ENCODE assay signal across 16 cellular contexts in genomic region chr6:110513001-110513400, GRCh38. TPM values are rescaled to one million over a fixed set of nuclear protein-coding genes. Genes with fewer than 3 reads are reported as not detected.
DNase-seq lines count a peak whose midpoint lies in the region; ATAC-seq and TF ChIP-seq lines count a peak whose summit lies in the region.
"Had no signal": no experiment of that assay in that cellular context is flagged by ENCODE, and none has a peak within 500 bp of the region (broad histone marks: within the 10 kb centered on the region; RNA-seq: fewer than 3 reads in every experiment).

No MANE protein-coding gene starts in this region.

- TF ChIP-seq CTCF in HCT116 (IDR thresholded peaks at IDR 0.05 in 2 of 3, conservative IDR thresholded peaks at IDR 0.05 in 1 of 3; ENCODE audit: borderline replicate concordance in 1 of 3, insufficient read depth in 1 of 3, low read depth in 2 of 3, low read length in 2 of 3) (no peak), fibroblast of the aortic adventitia (IDR thresholded peaks at IDR 0.05; ENCODE audit: insufficient read depth, low read length) (no peak)

- H3K4me1 Mint-ChIP-seq in CD4-positive, alpha-beta memory T cell: no peaks in the 10 kb centered on the region
- H3K4me1 Mint-ChIP-seq: neural progenitor cell had no signal

- H3K36me3 ChIP-seq in HCT116 (ENCODE audit: control insufficient read depth in 1 of 2, insufficient read depth in 2 of 2, low read length in 2 of 2) (no peaks in the 10 kb centered on the region), SK-N-MC (ENCODE audit: insufficient read depth, low read length) (no peaks in the 10 kb centered on the region)
- H3K36me3 ChIP-seq in CD4-positive, alpha-beta memory T cell (ENCODE audit: insufficient read depth, low read length): no peaks in the 10 kb centered on the region
- H3K36me3 ChIP-seq: BLaER1 treated with 17β-estradiol and CSF1 and Interleukin-3, amounts not matched to agents 10 nM and 100 nM; esophagus muscularis mucosa; neural progenitor cell; WERI-Rb-1 had no signal

- DNase-seq in HCT116 (ENCODE audit: low read depth, low spot score) (no peak), NCI-H1417 treated with DMSO at 0.1 percent for 48 hours (lab: John Stamatoyannopoulos, UW) (peak; percentile 19), SK-N-MC (ENCODE audit: low read depth, low spot score) (peak; percentile 66), fibroblast of the aortic adventitia (ENCODE audit: low read depth) (peak; percentile 94), GDM1 (lab: John Stamatoyannopoulos, UW) (no peak)
- no peak for DNase-seq in CD4-positive, alpha-beta memory T cell
- DNase-seq in central memory CD4-positive, alpha-beta T cell: no peak
- DNase-seq: activated naive CD4-positive, alpha-beta T cell treated with anti-CD3 and anti-CD28 coated beads, Interleukin-2, amount 50 U/mL, for 16 hours; mesendoderm; NCI-H226; stimulated activated naive CD4-positive, alpha-beta T cell treated with Interleukin-2 at 50 U/mL for 16 hours; WERI-Rb-1 had no signal

- RAD21 ChIA-PET in HCT116 (lab: Charles Lee; ENCODE audit: low non-redundant PET in 1 of 2, low total read pairs in 2 of 2, uncharacterized antibody in 2 of 2, unreplicated experiment in 2 of 2): no interaction called here

- 0 out of 2 replicates have a peak, but pooled peaks cover 5% of the 10 kb centered on the region for H3K9me2 ChIP-seq in HCT116 (ENCODE audit: insufficient read depth)

- H3K4me3 Mint-ChIP-seq in CD4-positive, alpha-beta memory T cell: no peak overlapping the region
- H3K4me3 Mint-ChIP-seq: neural progenitor cell had no signal

- POLR2A ChIA-PET in HCT116 (lab: Charles Lee): no interaction called here
- POLR2A ChIA-PET in CD4-positive, alpha-beta memory T cell (lab: Charles Lee; ENCODE audit: partially characterized antibody): no interaction called here

- H3K4me1 ChIP-seq in HCT116 (ENCODE audit: control insufficient read depth in 1 of 2, insufficient read depth in 2 of 2, low read length in 2 of 2): peaks cover 21 to 29% of the 10 kb centered on the region in 2 experiments
- no peaks in the 10 kb centered on the region for H3K4me1 ChIP-seq in CD4-positive, alpha-beta memory T cell (ENCODE audit: insufficient read depth, low read length)
- H3K4me1 ChIP-seq: neural progenitor cell had no signal

- no peaks in the 10 kb centered on the region for H4K20me1 ChIP-seq in HCT116 (ENCODE audit: insufficient read depth)
- H4K20me1 ChIP-seq: BLaER1 treated with 17β-estradiol and CSF1 and Interleukin-3, amounts not matched to agents 10 nM and 100 nM had no signal

- no peak for TF ChIP-seq POLR2A in HCT116 (IDR thresholded peaks at IDR 0.05; ENCODE audit: borderline replicate concordance, extremely low read depth, insufficient read depth, insufficient read length)

- no peak overlapping the region for H3K9ac ChIP-seq in HCT116 (ENCODE audit: low read length)
- no peak overlapping the region for H3K9ac ChIP-seq in SK-N-MC (ENCODE audit: insufficient read length)
- H3K9ac ChIP-seq: BLaER1 treated with 17β-estradiol and CSF1 and Interleukin-3, amounts not matched to agents 10 nM and 100 nM; neural progenitor cell had no signal

- intact Hi-C loops in HCT116 (cut with micrococcal nuclease): loop anchor here (10.0 kb wide), 1 partner anchor 712 kb away; no protein-coding TSS in a partner anchor
- intact Hi-C loops in CD4-positive, alpha-beta memory T cell (cut with micrococcal nuclease): no loop called here

- no peaks in the 10 kb centered on the region for H3K36me3 Mint-ChIP-seq in CD4-positive, alpha-beta memory T cell
- H3K36me3 Mint-ChIP-seq: neural progenitor cell had no signal

- no peak overlapping the region for H3K27ac ChIP-seq in HCT116 (ENCODE audit: low read depth, low read length)
- no peak overlapping the region for H3K27ac ChIP-seq in SK-N-MC
- H3K27ac ChIP-seq in CD4-positive, alpha-beta memory T cell (ENCODE audit: low read depth, low read length): no peak overlapping the region
- H3K27ac ChIP-seq: BLaER1 treated with 17β-estradiol and CSF1 and Interleukin-3, amounts not matched to agents 10 nM and 100 nM; esophagus muscularis mucosa; neural progenitor cell; WERI-Rb-1 had no signal

- no peak for TF ChIP-seq RAD21 in HCT116 (IDR thresholded peaks at IDR 0.05; ENCODE audit: low read depth)

- H3K27ac Mint-ChIP-seq in CD4-positive, alpha-beta memory T cell: no peak overlapping the region
- H3K27ac Mint-ChIP-seq: neural progenitor cell had no signal

- H3K9me3 ChIP-seq in HCT116 (ENCODE audit: control insufficient read depth in 1 of 2, insufficient read depth in 1 of 2, low read depth in 1 of 2, low read length in 2 of 2) (no peaks in the 10 kb centered on the region), SK-N-MC (ENCODE audit: low read depth, low read length) (no peaks in the 10 kb centered on the region)
- no peaks in the 10 kb centered on the region for H3K9me3 ChIP-seq in CD4-positive, alpha-beta memory T cell (ENCODE audit: control insufficient read depth in 1 of 2, low read length in 2 of 2)
- H3K9me3 ChIP-seq: esophagus muscularis mucosa had no signal

- CTCF ChIA-PET in HCT116 (lab: Charles Lee): interaction anchor here (0.6 kb wide), 1 partner anchor 658 kb away, joined by 3 read pairs; no protein-coding TSS in a partner anchor
- CTCF ChIA-PET in CD4-positive, alpha-beta memory T cell (lab: Charles Lee; ENCODE audit: partially characterized antibody): interaction anchor here (1.2 kb wide), 1 partner anchor 129 kb away, joined by 3 read pairs; no protein-coding TSS in a partner anchor

- no peaks in the 10 kb centered on the region for H3K79me2 ChIP-seq in HCT116 (ENCODE audit: insufficient read depth, low read length)

- peaks cover 5 to 19% of the 10 kb centered on the region in 2 donors for H3K27me3 Mint-ChIP-seq in CD4-positive, alpha-beta memory T cell

- H3K4me3 ChIP-seq in HCT116 (replicated peaks in 1 of 2; ENCODE audit: low read depth in 1 of 2, low read length in 2 of 2): no peak overlapping the region
- H3K4me3 ChIP-seq in SK-N-MC: no peak overlapping the region
- no peak overlapping the region for H3K4me3 ChIP-seq in fibroblast of the aortic adventitia (ENCODE audit: low read depth, low read length)
- H3K4me3 ChIP-seq in CD4-positive, alpha-beta memory T cell (ENCODE audit: low read length in 2 of 2): no peak overlapping the region
- H3K4me3 ChIP-seq: BLaER1 treated with 17β-estradiol and CSF1 and Interleukin-3, amounts not matched to agents 10 nM and 100 nM; esophagus muscularis mucosa; neural progenitor cell had no signal

- no peak for ATAC-seq in HCT116
- no peak for ATAC-seq in GM21825 (IDR thresholded peaks at IDR 0.05; ENCODE audit: unreplicated experiment)

- peak overlapping the region; percentile 40 for H2AFZ ChIP-seq in HCT116 (ENCODE audit: low read depth, low read length, poor library complexity, severe bottlenecking)
- H2AFZ ChIP-seq: neural progenitor cell had no signal

- no peaks in the 10 kb centered on the region for H3K27me3 ChIP-seq in HCT116 (ENCODE audit: insufficient read depth, low read length)
- no peaks in the 10 kb centered on the region for H3K27me3 ChIP-seq in CD4-positive, alpha-beta memory T cell (ENCODE audit: insufficient read depth, low read length)
- H3K27me3 ChIP-seq: BLaER1 treated with 17β-estradiol and CSF1 and Interleukin-3, amounts not matched to agents 10 nM and 100 nM; esophagus muscularis mucosa; neural progenitor cell had no signal

- no peaks in the 10 kb centered on the region for H3K9me3 Mint-ChIP-seq in CD4-positive, alpha-beta memory T cell

- no peak overlapping the region for H3K4me2 ChIP-seq in HCT116 (ENCODE audit: low read length)
- H3K4me2 ChIP-seq: neural progenitor cell had no signal

- no TSS peak for BruUV-seq in HCT116 (replicated peaks; lab: Mats Ljungman, UMichigan)

TF ChIP-seq in HCT116, 20 proteins besides CTCF, POLR2A, EP300 and RAD21 (continues in another document):
- TF ChIP-seq ZBTB33 (IDR thresholded peaks at IDR 0.05; ENCODE audit: extremely low read depth, insufficient replicate concordance, low read length) (no peak), TCF7L2 (IDR thresholded peaks at IDR 0.05; ENCODE audit: borderline replicate concordance, extremely low read depth, insufficient read depth, insufficient read length) (no peak), EGR1 (IDR thresholded peaks at IDR 0.05; ENCODE audit: low read depth) (no peak), POLR2AphosphoS5 (IDR thresholded peaks at IDR 0.05; ENCODE audit: low read depth, low read length) (no peak), ELF1 (IDR thresholded peaks at IDR 0.05; ENCODE audit: borderline replicate concordance, low read depth) (no peak), SP1 (IDR thresholded peaks at IDR 0.05; ENCODE audit: low read depth) (no peak), JUND (IDR thresholded peaks at IDR 0.05) (no peak), MAX (IDR thresholded peaks at IDR 0.05) (no peak), EZH2phosphoT487 (IDR thresholded peaks at IDR 0.05; ENCODE audit: borderline replicate concordance) (no peak)

RNA-seq across cellular contexts. Expression of gene SLC22A16, which starts 36.6 kb away (rescaled TPM):
- total RNA-seq in HCT116 (2021; ENCODE audit: unreplicated experiment) (not detected), fibroblast of the aortic adventitia (ENCODE audit: low replicate concordance) (0.09 TPM in 1 of 2 replicates, not detected in the other)
- polyA plus RNA-seq in HCT116 (2012): not detected in 2 replicates
- not detected for total RNA-seq in CD4-positive, alpha-beta memory T cell
- polyA plus RNA-seq in CD4-positive, alpha-beta memory T cell: not detected

Comparison
In these comparisons a context has a peak if more than half of its experiments do, and no peak if none do; other contexts are left out.
1. DNase-seq: peak in NCI-H1417 treated with DMSO at 0.1 percent for 48 hours (single experiment), SK-N-MC (single experiment) and fibroblast of the aortic adventitia (single experiment); none in HCT116 (single experiment), GDM1 (single experiment), CD4-positive, alpha-beta memory T cell (0 of 5) and central memory CD4-positive, alpha-beta T cell (single experiment).